16 cellular contexts compared by ENCODE assay signal in the genomic region with DNA sequence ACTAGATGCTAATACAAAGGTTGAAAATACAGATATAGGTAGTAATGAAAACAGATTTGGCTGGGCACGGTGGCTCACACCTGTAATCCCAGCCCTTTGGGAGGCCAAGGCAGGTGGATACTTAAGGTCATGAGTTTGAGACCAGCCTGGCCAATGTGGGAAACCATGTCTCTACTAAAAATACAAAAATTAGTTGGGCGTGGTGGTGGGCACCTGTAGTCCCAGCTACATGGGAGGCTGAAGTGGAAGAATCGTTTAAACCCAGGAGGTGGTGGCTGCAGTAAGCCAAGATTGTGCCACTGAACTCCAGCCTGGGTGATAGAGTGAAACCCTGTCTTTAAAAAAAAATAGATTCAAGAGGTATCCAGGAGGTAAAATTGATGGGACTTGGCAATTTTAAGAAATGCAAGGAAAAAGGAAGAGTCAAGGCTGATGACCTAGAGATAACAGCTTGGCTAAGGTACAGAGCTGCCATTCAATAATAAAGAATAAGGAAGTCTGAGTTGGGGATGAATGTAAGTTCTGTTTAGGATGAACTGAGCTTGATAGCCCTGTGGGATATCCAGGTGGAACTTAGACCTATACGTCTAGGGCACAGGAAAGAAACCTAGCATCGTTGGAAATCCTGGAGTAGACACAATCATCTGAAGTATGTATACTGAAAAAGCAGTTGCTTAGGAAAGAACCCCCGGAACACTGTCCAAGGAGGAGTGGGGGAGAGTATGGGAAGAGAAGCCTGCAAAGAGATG. TPM values are rescaled to one million over a fixed set of nuclear protein-coding genes. Genes with fewer than 3 reads are reported as not detected.
A peak's percentile ranks its signal among the peaks of the same experiment; 100 is the strongest.
DNase-seq lines count a peak whose midpoint lies in the region; ATAC-seq and TF ChIP-seq lines count a peak whose summit lies in the region.
"Had no signal": no experiment of that assay in that cellular context is flagged by ENCODE, and none has a peak within 500 bp of the region (broad histone marks: within the 10 kb centered on the region; RNA-seq: fewer than 3 reads in every experiment).

No MANE protein-coding gene starts in this region.

- peaks cover 8 to 50% of the 10 kb centered on the region in 2 experiments; a peak in 3 of 4 replicates for H3K79me1 ChIP-seq in IMR-90 (ENCODE audit: low read depth in 1 of 2, low read length in 2 of 2)

- 81% methylated on average over 3 of the region's 6 CpGs; no CpG with 5 or more reads in 1 of the 2 experiments for WGBS in IMR-90 (ENCODE audit: extremely low coverage in 2 of 2, insufficient read length in 1 of 2), 2 experiments

- H3K27ac Mint-ChIP-seq in osteocyte (ENCODE audit: unreplicated experiment), result peak overlapping the region; percentile 24
- H3K27ac Mint-ChIP-seq: endodermal cell had no signal

- TF ChIP-seq POLR2A in IMR-90 (IDR thresholded peaks at IDR 0.05; ENCODE audit: low read depth, low read length), result no peak; the same call in 1 of the 2 replicates

- H3K4me3 ChIP-seq in IMR-90 (ENCODE audit: insufficient read depth, low read depth, low read length), result no peak overlapping the region
- H3K4me3 ChIP-seq: lower lobe of right lung, prostate gland had no signal

- H3K4me1 Mint-ChIP-seq in osteocyte (ENCODE audit: unreplicated experiment), result peaks cover 18% of the 10 kb centered on the region

- peaks cover 20% of the 10 kb centered on the region for H3K4me1 ChIP-seq in IMR-90 (ENCODE audit: control insufficient read depth, insufficient read depth, low read length)
- H3K4me1 ChIP-seq: prostate gland had no signal

- peak overlapping the region; percentile 89 for H2BK5ac ChIP-seq in IMR-90 (ENCODE audit: low read depth, low read length, poor library complexity, severe bottlenecking)

- no peak overlapping the region for H2AK9ac ChIP-seq in IMR-90 (replicated peaks; ENCODE audit: low read depth, low read length, poor library complexity)

- H2AK5ac ChIP-seq in IMR-90 (ENCODE audit: low read depth, low read length), result 0 out of 2 replicates have a peak overlapping the region, but pooled peaks have one; percentile 58

- no peak overlapping the region for H2BK20ac ChIP-seq in IMR-90 (ENCODE audit: low read depth, low read length)

- CTCF ChIA-PET in IMR-90 (lab: Yijun Ruan, JAX), result interaction anchor here (1.3 to 6.8 kb wide), 2 partner anchors 128 to 415 kb away, joined by 5 to 46 read pairs; a partner anchor contains a TSS

- no peak for TF ChIP-seq RAD21 in IMR-90 (IDR thresholded peaks at IDR 0.05; ENCODE audit: low read length)

- DNase-seq in DMS 273 (lab: John Stamatoyannopoulos, UW; ENCODE audit: unreplicated experiment), result peak; percentile 38
- DNase-seq in DMS 273 treated with DMSO at 0.1 percent for 48 hours (lab: John Stamatoyannopoulos, UW), result no peak
- DNase-seq in IMR-90, result peak; percentile 34
- DNase-seq in amniotic epithelial cell (ENCODE audit: low read depth), result peak; percentile 25
- no peak for DNase-seq in osteocyte (ENCODE audit: extremely low spot score, unreplicated experiment)
- no peak for DNase-seq in GDM1 (lab: John Stamatoyannopoulos, UW)
- DNase-seq in LoVo (ENCODE audit: low spot score), result no peak
- DNase-seq: 8988T; EL; lower lobe of right lung; NCI-H510A; SHP77; stimulated activated CD4-positive, alpha-beta T cell treated with anti-CD3 and anti-CD28 coated beads, Interleukin-4, amount 100 ng/mL, for 1 hour had no signal

- H3K9me3 Mint-ChIP-seq in osteocyte (ENCODE audit: unreplicated experiment), result no peaks in the 10 kb centered on the region
- H3K9me3 Mint-ChIP-seq: endodermal cell had no signal

- H2BK120ac ChIP-seq in IMR-90 (ENCODE audit: low read depth, low read length), result peak overlapping the region; percentile 37; the same call in 1 of the 2 replicates

- POLR2A ChIA-PET in IMR-90 (lab: Charles Lee; ENCODE audit: unreplicated experiment), result interaction anchor here (1.0 to 5.1 kb wide), 4 partner anchors 8 to 129 kb away, joined by 4 to 42 read pairs (median 6); a partner anchor contains a TSS

- ATAC-seq in IMR-90 (ENCODE audit: low read depth) (no peak), GM21360 (IDR thresholded peaks at IDR 0.05; ENCODE audit: unreplicated experiment) (no peak)
- ATAC-seq: lower lobe of right lung had no signal

- H3K27me3 Mint-ChIP-seq in osteocyte (ENCODE audit: unreplicated experiment), result no peaks in the 10 kb centered on the region

- H3K36me3 Mint-ChIP-seq in osteocyte (ENCODE audit: unreplicated experiment), result peaks cover 32% of the 10 kb centered on the region

- no peaks in the 10 kb centered on the region for H3K27me3 ChIP-seq in IMR-90 (ENCODE audit: control insufficient read depth, insufficient read depth, low read length)

- no peak overlapping the region for H3K4me2 ChIP-seq in IMR-90 (ENCODE audit: low read depth, low read length)

- no peak overlapping the region for H3K4me3 Mint-ChIP-seq in osteocyte (ENCODE audit: unreplicated experiment)
- H3K4me3 Mint-ChIP-seq: endodermal cell had no signal

- intact Hi-C loops in IMR-90 (cut with micrococcal nuclease), result no loop called here

- H3K14ac ChIP-seq in IMR-90 (replicated peaks; ENCODE audit: low read depth, low read length), result peak overlapping the region; percentile 31; the same call in 1 of the 2 replicates

- no peak overlapping the region for H2AFZ ChIP-seq in IMR-90 (replicated peaks; ENCODE audit: low read length, poor library complexity)

- H4K20me1 ChIP-seq in IMR-90 (ENCODE audit: insufficient read depth, low read length), result peaks cover 35% of the 10 kb centered on the region

- peak overlapping the region; percentile 39; the same call in 1 of the 3 replicates for H2BK15ac ChIP-seq in IMR-90 (ENCODE audit: low read depth, low read length)

- H3K18ac ChIP-seq in IMR-90 (ENCODE audit: low read depth, low read length), result peak overlapping the region; percentile 22; the same call in 1 of the 2 replicates

- no peaks in the 10 kb centered on the region for H3K9me3 ChIP-seq in IMR-90 (ENCODE audit: control insufficient read depth, insufficient read depth, low read length)
- H3K9me3 ChIP-seq: lower lobe of right lung, prostate gland had no signal

- peaks cover 9% of the 10 kb centered on the region; the same call in 1 of the 2 replicates for H3K9me1 ChIP-seq in IMR-90 (ENCODE audit: insufficient read depth, low read length)

- H3K56ac ChIP-seq in IMR-90 (ENCODE audit: extremely low read depth, insufficient read depth, low read length), result no peak overlapping the region

- no peak overlapping the region for H4K5ac ChIP-seq in IMR-90 (ENCODE audit: low read depth, low read length)

- in situ Hi-C loops in IMR-90 (cut with MboI; ENCODE audit: low sequenced_read_pairs), result no loop called here

- no peak for TF ChIP-seq CTCF in IMR-90 (conservative IDR thresholded peaks at IDR 0.05; ENCODE audit: low read depth, low read length)
- no peak for TF ChIP-seq CTCF in osteocyte (IDR thresholded peaks at IDR 0.05)

- H3K4ac ChIP-seq in IMR-90 (ENCODE audit: low read depth, low read length), result peak overlapping the region; percentile 52; the same call in 1 of the 2 replicates

- peak overlapping the region; percentile 85; the same call in 1 of the 2 replicates for H3K27ac ChIP-seq in IMR-90 (ENCODE audit: insufficient read depth, low read length)
- H3K27ac ChIP-seq: lower lobe of right lung had no signal

- H3K36me3 ChIP-seq in IMR-90 (ENCODE audit: control insufficient read depth, insufficient read depth, low read length), result peaks cover 43% of the 10 kb centered on the region

- dilution Hi-C loops in IMR-90 (cut with HindIII; ENCODE audit: low sequenced_read_pairs, unreplicated experiment), result no loop called here

- H4K91ac ChIP-seq in IMR-90 (ENCODE audit: insufficient read depth, low read depth, low read length), result peak overlapping the region; percentile 38; the same call in 1 of the 2 replicates

- H4K8ac ChIP-seq in IMR-90 (ENCODE audit: low read depth in 2 of 2, low read length in 2 of 2), result peak overlapping the region in 1 of 2 experiments; percentile 55; a peak in 2 of 4 replicates

- BruUV-seq in IMR-90 (replicated peaks; lab: Mats Ljungman, UMichigan), result no TSS peak

- H3K9ac ChIP-seq in IMR-90 (ENCODE audit: low read depth, low read length), result no peak overlapping the region

- H3K23ac ChIP-seq in IMR-90 (ENCODE audit: low read depth, low read length), result 0 out of 2 replicates have a peak overlapping the region, but pooled peaks have one; percentile 68

TF ChIP-seq in IMR-90, 13 proteins besides CTCF, POLR2A, EP300 and RAD21 (continues in another document):
- TF ChIP-seq MXI1 (IDR thresholded peaks at IDR 0.05; ENCODE audit: borderline replicate concordance, low read depth, low read length) (no peak), MAZ (IDR thresholded peaks at IDR 0.05; ENCODE audit: borderline replicate concordance, low read depth, low read length) (no peak), CEBPB (IDR thresholded peaks at IDR 0.05; ENCODE audit: low read depth, low read length) (no peak), NFE2L2 (IDR thresholded peaks at IDR 0.05; ENCODE audit: low read depth, low read length) (no peak), BHLHE40 (IDR thresholded peaks at IDR 0.05; ENCODE audit: low read depth, low read length) (no peak)

RNA-seq across cellular contexts. Expression of a gene that starts 9.1 kb away (rescaled TPM):
- total RNA-seq in IMR-90 (2012; rRNA removed), result 94.1 and 98.9 TPM in 2 replicates
- 158 and 223 TPM in 2 replicates for polyA plus RNA-seq in IMR-90 (2012; rRNA removed)
- polyA plus RNA-seq in IMR-90 (2012; cell fraction: cytosol; rRNA removed), result 40.6 and 65.5 TPM in 2 replicates
- polyA plus RNA-seq in IMR-90 (2012; cell fraction: nucleus; rRNA removed; ENCODE audit: low replicate concordance), result 581 and 1,265 TPM in 2 replicates
- total RNA-seq in osteocyte, result 178 and 183 TPM in 2 replicates

RNA-seq across cellular contexts. Expression of a gene that starts 13.3 kb away (rescaled TPM):
- 31.9 and 35.0 TPM in 2 replicates for total RNA-seq in IMR-90 (2012; rRNA removed)
- 37.0 and 39.4 TPM in 2 replicates for polyA plus RNA-seq in IMR-90 (2012; rRNA removed)
- 57.1 and 81.4 TPM in 2 replicates for polyA plus RNA-seq in IMR-90 (2012; cell fraction: cytosol; rRNA removed)
- polyA plus RNA-seq in IMR-90 (2012; cell fraction: nucleus; rRNA removed; ENCODE audit: low replicate concordance), result 60.6 and 63.6 TPM in 2 replicates
- total RNA-seq in osteocyte, result 58.2 and 59.6 TPM in 2 replicates

RNA-seq across cellular contexts. Expression of a gene that starts 29.4 kb away (rescaled TPM):
- total RNA-seq in IMR-90 (2012; rRNA removed) (0.83 and 0.90 TPM in 2 replicates), osteocyte (3.1 and 3.8 TPM in 2 replicates)
- polyA plus RNA-seq in IMR-90 (2012; rRNA removed), result 1.7 and 1.9 TPM in 2 replicates
- polyA plus RNA-seq in IMR-90 (2012; cell fraction: cytosol; rRNA removed), result 0.82 and 2.4 TPM in 2 replicates
- 0.13 and 2.1 TPM in 2 replicates for polyA plus RNA-seq in IMR-90 (2012; cell fraction: nucleus; rRNA removed; ENCODE audit: low replicate concordance)

RNA-seq across cellular contexts. Expression of a gene that starts 36.2 kb away (rescaled TPM):
- 13.8 and 27.8 TPM in 2 replicates for total RNA-seq in IMR-90 (2012; rRNA removed)
- polyA plus RNA-seq in IMR-90 (2012; rRNA removed), result 103 and 121 TPM in 2 replicates
- 209 and 319 TPM in 2 replicates for polyA plus RNA-seq in IMR-90 (2012; cell fraction: cytosol; rRNA removed)
- polyA plus RNA-seq in IMR-90 (2012; cell fraction: nucleus; rRNA removed; ENCODE audit: low replicate concordance), result 51.1 and 83.2 TPM in 2 replicates
- total RNA-seq in osteocyte, result not detected in 2 replicates

RNA-seq across cellular contexts. Expression of a gene that starts 47.5 kb away (rescaled TPM):
- 326 and 498 TPM in 2 replicates for total RNA-seq in IMR-90 (2012; rRNA removed)
- 438 and 481 TPM in 2 replicates for polyA plus RNA-seq in IMR-90 (2012; rRNA removed)
- polyA plus RNA-seq in IMR-90 (2012; cell fraction: cytosol; rRNA removed), result 538 and 709 TPM in 2 replicates
- polyA plus RNA-seq in IMR-90 (2012; cell fraction: nucleus; rRNA removed; ENCODE audit: low replicate concordance), result 203 and 232 TPM in 2 replicates
- total RNA-seq in osteocyte, result 77.2 and 77.3 TPM in 2 replicates

Comparison
In these comparisons a context has a peak if more than half of its experiments do, and no peak if none do; other contexts are left out.
1. DNase-seq: peak in DMS 273 (single experiment), IMR-90 (single experiment) and amniotic epithelial cell (single experiment); none in DMS 273 treated with DMSO at 0.1 percent for 48 hours (single experiment), osteocyte (single experiment), GDM1 (single experiment) and LoVo (single experiment).